ENCODE assay signal across 8 cellular contexts in genomic region chr1:210233216-210233494, GRCh38. TPM values are rescaled to one million over a fixed set of nuclear protein-coding genes. Genes with fewer than 3 reads are reported as not detected.
A peak's percentile ranks its signal among the peaks of the same experiment; 100 is the strongest.
DNase-seq lines count a peak whose midpoint lies in the region; ATAC-seq, FAIRE-seq and TF ChIP-seq lines count a peak whose summit lies in the region.

No MANE protein-coding gene starts in this region.

- H3K56ac ChIP-seq in H9 (ENCODE audit: insufficient read length, low read depth, low read length): no peak overlapping the region

- peak overlapping the region; percentile 19 to 56 (median 38) for H3K4me3 ChIP-seq in pancreas

- H3K36me3 Mint-ChIP-seq in H9 (ENCODE audit: insufficient read depth in 1 of 3, low read depth in 3 of 3): no peaks in the 10 kb centered on the region

- H3K79me2 ChIP-seq in H9 (ENCODE audit: insufficient read depth, low read length): no peaks in the 10 kb centered on the region

- no peak overlapping the region for H2BK120ac ChIP-seq in H9 (ENCODE audit: low read depth, low read length, poor library complexity, severe bottlenecking)

- H3K14ac ChIP-seq in H9 (ENCODE audit: insufficient read depth, low read length): no peak overlapping the region

- H3K4me2 ChIP-seq in H9 (ENCODE audit: insufficient read depth, insufficient read length, low read length): peak overlapping the region; percentile 22

- FAIRE-seq in pancreas (lab: Jason Lieb, UNC): no peak
- FAIRE-seq in RCC 7860 (lab: Jason Lieb, UNC): no peak

- no peak overlapping the region for H3T11ph ChIP-seq in H9 (ENCODE audit: low read length)

- peaks cover 23 to 37% of the 10 kb centered on the region in 2 experiments for H3K4me1 Mint-ChIP-seq in H9

- TF ChIP-seq CTCF in H9 (conservative IDR thresholded peaks at IDR 0.05): no peak
- TF ChIP-seq CTCF in VCaP (conservative IDR thresholded peaks at IDR 0.05): no peak
- no peak for TF ChIP-seq CTCF in pancreas (IDR thresholded peaks at IDR 0.05)

- no peak overlapping the region for H3K18ac ChIP-seq in H9 (ENCODE audit: insufficient read length, low read depth, low read length)

- no peak overlapping the region for H3K9ac ChIP-seq in H9 (ENCODE audit: extremely low read depth, insufficient read length, low read length)

- H3K23me2 ChIP-seq in H9 (ENCODE audit: insufficient read length, low read depth, low read length, poor library complexity, severe bottlenecking): peaks cover 12% of the 10 kb centered on the region

- H3K4me3 Mint-ChIP-seq in H9: peak overlapping the region; percentile 63 to 79

- H3K9me3 Mint-ChIP-seq in H9: no peaks in the 10 kb centered on the region

- no peaks in the 10 kb centered on the region for H3K79me1 ChIP-seq in H9 (ENCODE audit: insufficient read depth, low read depth, low read length, poor library complexity, severe bottlenecking)

- no peak overlapping the region for H4K5ac ChIP-seq in H9 (ENCODE audit: insufficient read length, low read depth, low read length)

- intact Hi-C loops in pancreas (cut with DNase I): no loop called here

- H3K27ac ChIP-seq in H9 (ENCODE audit: insufficient read length, low read depth, low read length) (no peak overlapping the region), VCaP (peak overlapping the region; percentile 77), pancreas (peak overlapping the region in 2 of 4 donors; percentile 38 to 53)

- no peak overlapping the region for H4K91ac ChIP-seq in H9 (ENCODE audit: insufficient read length, low read depth, low read length)

- H3K27ac Mint-ChIP-seq in H9: no peak overlapping the region

- H3K27me3 ChIP-seq in H9 (ENCODE audit: insufficient read depth, low read length): peaks cover 3% of the 10 kb centered on the region; the same call in 1 of the 2 replicates
- peaks cover 0 to 5% (median 0%) of the 10 kb centered on the region in 4 donors for H3K27me3 ChIP-seq in pancreas

- H3K4me1 ChIP-seq in H9 (ENCODE audit: insufficient read depth, low read length): peaks cover 9% of the 10 kb centered on the region; the same call in 1 of the 2 replicates
- H3K4me1 ChIP-seq in pancreas: no peaks in the 10 kb centered on the region

- H2AFZ ChIP-seq in H9 (ENCODE audit: low read length): no peak overlapping the region

- H3K36me3 ChIP-seq in pancreas: no peaks in the 10 kb centered on the region

- H2BK20ac ChIP-seq in H9 (ENCODE audit: low read depth, low read length, poor library complexity, severe bottlenecking): no peak overlapping the region

- H2BK5ac ChIP-seq in H9 (ENCODE audit: insufficient read length, low read length): no peak overlapping the region

- H3K4ac ChIP-seq in H9 (ENCODE audit: low read depth, low read length): no peak overlapping the region

- DNase-seq in H9: no peak
- peak; percentile 54 for DNase-seq in globus pallidus (ENCODE audit: low spot score)
- peak in 3 of 6 donors; percentile 6 to 72 (median 65) for DNase-seq in pancreas
- DNase-seq in RCC 7860 (ENCODE audit: low spot score): no peak
- no peak for DNase-seq in stimulated activated CD4-positive, alpha-beta T cell treated with anti-CD3 and anti-CD28 coated beads, Interleukin-4, amount 100 ng/mL, for 4 hours

- H2BK15ac ChIP-seq in H9 (ENCODE audit: low read depth, low read length): no peak overlapping the region

- no peaks in the 10 kb centered on the region for H4K20me1 ChIP-seq in H9 (ENCODE audit: control insufficient read depth, insufficient read depth, insufficient read length)

- H3K9me3 ChIP-seq in H9 (ENCODE audit: control insufficient read depth, low read depth, low read length) (no peaks in the 10 kb centered on the region), pancreas (no peaks in the 10 kb centered on the region)

- H2BK12ac ChIP-seq in H9 (ENCODE audit: insufficient read length, low read depth, low read length): no peak overlapping the region

- peaks cover 32% of the 10 kb centered on the region for H3K27me3 Mint-ChIP-seq in H9 (ENCODE audit: low read depth)

- no peak overlapping the region for H3K23ac ChIP-seq in H9 (ENCODE audit: insufficient read length, low read depth, low read length)

- WGBS in H9 (ENCODE audit: extremely low coverage, insufficient read length, low lambda C conversion rate): no CpG with 5 or more reads among the region's 26 CpGs
- WGBS in pancreas, 2 donors: 0% methylated on average over 25 to 26 of the region's 26 CpGs

- no peak overlapping the region for H4K8ac ChIP-seq in H9 (replicated peaks; ENCODE audit: insufficient read length, low read depth, low read length)

- ATAC-seq in pancreas (peak; percentile 46 to 58 (median 53)), GM18519 (IDR thresholded peaks at IDR 0.05; ENCODE audit: low FRiP score, unreplicated experiment) (no peak), GM19455 (IDR thresholded peaks at IDR 0.05; ENCODE audit: unreplicated experiment) (no peak)

- no peak overlapping the region for H2AK5ac ChIP-seq in H9 (ENCODE audit: insufficient read length, low read length)

RNA-seq across cellular contexts. Expression of gene SERTAD4, which starts 0.6 kb away (rescaled TPM):
- total RNA-seq in H9 (2021) (3.9 and 5.0 TPM in 2 replicates), pancreas (under 1 TPM; 0.14 to 0.97 (median 0.26) TPM)
- polyA plus RNA-seq in pancreas: under 1 TPM; 0.16 to 0.34 TPM

Comparison
In these comparisons a context has a peak if more than half of its experiments do, and no peak if none do; other contexts are left out.
1. ATAC-seq: peak in pancreas (4 of 4); none in GM18519 (single experiment) and GM19455 (single experiment).